Comparison of ENCODE assay signal across 18 cellular contexts in genomic region chr10:58350023-58350422, GRCh38. TPM values are rescaled to one million over a fixed set of nuclear protein-coding genes. Genes with fewer than 3 reads are reported as not detected.
DNase-seq lines count a peak whose midpoint lies in the region; ATAC-seq, FAIRE-seq and TF ChIP-seq lines count a peak whose summit lies in the region.
"Had no signal": no experiment of that assay in that cellular context is flagged by ENCODE, and none has a peak within 500 bp of the region (broad histone marks: within the 10 kb centered on the region; RNA-seq: fewer than 3 reads in every experiment).

No MANE protein-coding gene starts in this region.

- no peak overlapping the region for H3K4me2 ChIP-seq in mammary epithelial cell (ENCODE audit: insufficient read depth, low read depth, low read length)
- H3K4me2 ChIP-seq in K562 (ENCODE audit: insufficient read depth, low read length) = no peak overlapping the region

- H3K9me1 ChIP-seq in K562 (ENCODE audit: control insufficient read depth, insufficient read depth, low read length) = no peaks in the 10 kb centered on the region

- no peak overlapping the region for H3K4me3 ChIP-seq in mammary epithelial cell (replicated peaks in 1 of 3; ENCODE audit: insufficient read depth in 1 of 3, low read depth in 2 of 3, low read length in 3 of 3)
- no peak overlapping the region for H3K4me3 ChIP-seq in K562
- H3K4me3 ChIP-seq in neutrophil (ENCODE audit: low read depth in 1 of 2, low read length in 1 of 2) = peak overlapping the region; percentile 52 to 53
- H3K4me3 ChIP-seq: MG63, SJSA1 had no signal

- no peak for TF ChIP-seq POLR2A in K562 (conservative IDR thresholded peaks at IDR 0.05)

- no peak overlapping the region for H3K9ac ChIP-seq in mammary epithelial cell (ENCODE audit: insufficient read depth, low read length)
- no peak overlapping the region for H3K9ac ChIP-seq in K562 (ENCODE audit: insufficient read depth in 1 of 2, low read depth in 2 of 2, low read length in 2 of 2)

- no peak for TF ChIP-seq RAD21 in K562 (CRISPR knock-in tag; conservative IDR thresholded peaks at IDR 0.05 in 1 of 2, IDR thresholded peaks at IDR 0.05 in 1 of 2)

- H3K27ac ChIP-seq in mammary epithelial cell (ENCODE audit: insufficient read depth, low read depth, low read length) (no peak overlapping the region), K562 (ENCODE audit: extremely low read depth, low read depth, low read length) (no peak overlapping the region; the same call in 2 of the 3 replicates), neutrophil (peak overlapping the region; percentile 85)
- H3K27ac ChIP-seq: SJSA1 had no signal

- in situ Hi-C loops in mammary epithelial cell (cut with MboI; ENCODE audit: low sequenced_read_pairs in 2 of 2) (no loop called here), K562 (cut with MboI) (no loop called here)

- BruUV-seq in MCF 10A (replicated peaks; lab: Mats Ljungman, UMichigan) (no TSS peak), mammary epithelial cell (replicated peaks; lab: Mats Ljungman, UMichigan) (no TSS peak), K562 (replicated peaks; lab: Mats Ljungman, UMichigan) (no TSS peak)

- no peaks in the 10 kb centered on the region for H3K27me3 Mint-ChIP-seq in MCF 10A (ENCODE audit: insufficient read depth, unreplicated experiment)
- no peaks in the 10 kb centered on the region for H3K27me3 Mint-ChIP-seq in activated CD8-positive, alpha-beta T cell treated with anti-CD3 and anti-CD28 coated beads for 36 hours

- H3K36me3 Mint-ChIP-seq in MCF 10A (ENCODE audit: insufficient read depth, unreplicated experiment) = peaks cover 5% of the 10 kb centered on the region
- peaks cover 11% of the 10 kb centered on the region for H3K36me3 Mint-ChIP-seq in activated CD8-positive, alpha-beta T cell treated with anti-CD3 and anti-CD28 coated beads for 36 hours (ENCODE audit: low read depth)

- TF ChIP-seq EP300 in K562 (IDR thresholded peaks at IDR 0.05; ENCODE audit: low read length) = no peak

- no peak overlapping the region for H3K4me3 Mint-ChIP-seq in MCF 10A (ENCODE audit: unreplicated experiment)
- no peak overlapping the region for H3K4me3 Mint-ChIP-seq in activated CD8-positive, alpha-beta T cell treated with anti-CD3 and anti-CD28 coated beads for 36 hours

- no peaks in the 10 kb centered on the region for H4K20me1 ChIP-seq in mammary epithelial cell (ENCODE audit: insufficient read depth, low read length)
- no peaks in the 10 kb centered on the region for H4K20me1 ChIP-seq in K562 (replicated peaks; ENCODE audit: control insufficient read depth, insufficient read depth, low read length)

- CTCF ChIA-PET in MCF 10A (lab: Yijun Ruan, JAX) = interaction anchor here (0.9 to 1.6 kb wide), 5 partner anchors 10 to 172 kb away, joined by 3 to 6 read pairs (median 3); partner anchors contain the start of gene TFAM
- CTCF ChIA-PET in mammary epithelial cell (lab: Charles Lee; ENCODE audit: low non-redundant PET) = no interaction called here
- CTCF ChIA-PET in K562 (lab: Yijun Ruan, JAX; ENCODE audit: low intra/inter-chr PET ratio) = no interaction called here
- CTCF ChIA-PET in activated CD8-positive, alpha-beta T cell treated with anti-CD3 and anti-CD28 coated beads for 36 hours (lab: Charles Lee) = no interaction called here

- H3K4me1 ChIP-seq in mammary epithelial cell (ENCODE audit: insufficient read depth, low read length) (no peaks in the 10 kb centered on the region), K562 (replicated peaks in 1 of 2; ENCODE audit: control insufficient read depth in 2 of 2, insufficient read depth in 2 of 2, low read length in 2 of 2) (peaks cover 0 to 5% of the 10 kb centered on the region in 2 experiments; a peak in 2 of 5 replicates), neutrophil (ENCODE audit: control insufficient read depth in 1 of 2, insufficient read depth in 1 of 2, low read depth in 1 of 2, low read length in 1 of 2) (peaks cover 52 to 57% of the 10 kb centered on the region in 2 experiments)

- FAIRE-seq in K562 (lab: Jason Lieb, UNC) = peak; percentile 49

- peak overlapping the region; percentile 81 for H3K27ac Mint-ChIP-seq in MCF 10A (ENCODE audit: low read depth, unreplicated experiment)
- H3K27ac Mint-ChIP-seq in activated CD8-positive, alpha-beta T cell treated with anti-CD3 and anti-CD28 coated beads for 36 hours = no peak overlapping the region

- H3K36me3 ChIP-seq in mammary epithelial cell (ENCODE audit: insufficient read depth, low read length) = no peaks in the 10 kb centered on the region
- no peaks in the 10 kb centered on the region; the same call in 2 of the 3 replicates for H3K36me3 ChIP-seq in K562 (ENCODE audit: control insufficient read depth, insufficient read depth, low read length)
- no peaks in the 10 kb centered on the region for H3K36me3 ChIP-seq in neutrophil
- H3K36me3 ChIP-seq: MG63, SJSA1 had no signal

- DNase-seq in MCF 10A (ENCODE audit: unreplicated experiment) (no peak), mammary epithelial cell (no peak), K562 (ENCODE audit: extremely low read depth in 1 of 4, low spot score in 3 of 4) (no peak)
- DNase-seq in activated CD8-positive, alpha-beta T cell treated with anti-CD3 and anti-CD28 coated beads for 36 hours = no peak
- DNase-seq: 8988T, GDM1, Kasumi-1, MG63, NCI-H1092 treated with DMSO at 0.1 percent for 48 hours, NCI-H2029, NCI-H226, NCI-H510A treated with DMSO at 0.1 percent for 48 hours, NCI-H82 had no signal

- dilution Hi-C loops in mammary epithelial cell (cut with HindIII; ENCODE audit: low sequenced_read_pairs) = no loop called here

- H3K9me3 ChIP-seq in mammary epithelial cell (replicated peaks; ENCODE audit: insufficient read depth, low read length) = no peaks in the 10 kb centered on the region
- no peaks in the 10 kb centered on the region for H3K9me3 ChIP-seq in K562 (replicated peaks; ENCODE audit: control insufficient read depth, insufficient read depth, low read depth, low read length)
- no peaks in the 10 kb centered on the region for H3K9me3 ChIP-seq in neutrophil
- H3K9me3 ChIP-seq: MG63, SJSA1 had no signal

- no peaks in the 10 kb centered on the region for H3K9me3 Mint-ChIP-seq in MCF 10A (ENCODE audit: unreplicated experiment)
- no peaks in the 10 kb centered on the region for H3K9me3 Mint-ChIP-seq in activated CD8-positive, alpha-beta T cell treated with anti-CD3 and anti-CD28 coated beads for 36 hours

- no peak overlapping the region for H2AFZ ChIP-seq in mammary epithelial cell (ENCODE audit: low read depth, low read length)
- no peak overlapping the region for H2AFZ ChIP-seq in K562 (ENCODE audit: low read depth, low read length)

- intact Hi-C loops in MCF 10A (cut with micrococcal nuclease) = no loop called here
- intact Hi-C loops in mammary epithelial cell (cut with micrococcal nuclease) = no loop called here
- intact Hi-C loops in K562 (cut with micrococcal nuclease) = no loop called here
- intact Hi-C loops in activated CD8-positive, alpha-beta T cell treated with anti-CD3 and anti-CD28 coated beads for 36 hours (cut with micrococcal nuclease) = no loop called here

- ATAC-seq in K562 (no peak), HG03108 (IDR thresholded peaks at IDR 0.05; ENCODE audit: unreplicated experiment) (no peak), HG02642 (IDR thresholded peaks at IDR 0.05; ENCODE audit: poor library complexity, unreplicated experiment) (no peak)
- no peak for ATAC-seq in activated CD8-positive, alpha-beta T cell treated with anti-CD3 and anti-CD28 coated beads for 36 hours
- ATAC-seq: Right ventricle myocardium inferior had no signal

- peaks cover 7% of the 10 kb centered on the region for H3K4me1 Mint-ChIP-seq in MCF 10A (ENCODE audit: insufficient read depth, unreplicated experiment)
- peaks cover 36% of the 10 kb centered on the region for H3K4me1 Mint-ChIP-seq in activated CD8-positive, alpha-beta T cell treated with anti-CD3 and anti-CD28 coated beads for 36 hours (ENCODE audit: low read depth)

- POLR2A ChIA-PET in MCF 10A (lab: Yijun Ruan, JAX) (interaction anchor here (0.9 to 2.3 kb wide), 4 partner anchors 10 to 36 kb away, joined by 4 to 9 read pairs (median 8); partner anchors contain the start of genes TFAM and UBE2D1), K562 (lab: Yijun Ruan, JAX) (interaction anchor here (0.9 to 1.4 kb wide), 4 partner anchors 10 to 77 kb away, joined by 3 to 5 read pairs (median 4); partner anchors contain the start of gene UBE2D1)
- POLR2A ChIA-PET in activated CD8-positive, alpha-beta T cell treated with anti-CD3 and anti-CD28 coated beads for 36 hours (lab: Charles Lee) = interaction anchor here (0.8 kb wide), 1 partner anchor 15 kb away, joined by 3 read pairs; no protein-coding TSS in a partner anchor

- no peak for TF ChIP-seq CTCF in MCF 10A (IDR thresholded peaks at IDR 0.05; ENCODE audit: unreplicated experiment)
- TF ChIP-seq CTCF in mammary epithelial cell (conservative IDR thresholded peaks at IDR 0.05 in 1 of 2, IDR thresholded peaks at IDR 0.05 in 1 of 2; ENCODE audit: extremely low read depth in 1 of 2, insufficient read depth in 1 of 2, low read depth in 1 of 2, low read length in 2 of 2) = no peak
- no peak for TF ChIP-seq CTCF in K562 (IDR thresholded peaks at IDR 0.05 in 2 of 3, conservative IDR thresholded peaks at IDR 0.05 in 1 of 3; ENCODE audit: insufficient read depth in 2 of 3, low read depth in 1 of 3, low read length in 3 of 3)
- TF ChIP-seq CTCF in neutrophil (IDR thresholded peaks at IDR 0.05) = no peak
- TF ChIP-seq CTCF in activated CD8-positive, alpha-beta T cell treated with anti-CD3 and anti-CD28 coated beads for 36 hours (IDR thresholded peaks at IDR 0.05) = no peak

- H3K79me2 ChIP-seq in mammary epithelial cell (ENCODE audit: insufficient read depth, low read length) = peaks cover 57% of the 10 kb centered on the region
- peaks cover 24% of the 10 kb centered on the region for H3K79me2 ChIP-seq in K562 (ENCODE audit: control insufficient read depth, insufficient read depth, low read length)

- no peaks in the 10 kb centered on the region for H3K27me3 ChIP-seq in mammary epithelial cell (ENCODE audit: insufficient read depth, low read length)
- H3K27me3 ChIP-seq in K562 (ENCODE audit: control insufficient read depth in 2 of 2, insufficient read depth in 2 of 2, low read length in 2 of 2) = no peaks in the 10 kb centered on the region
- no peaks in the 10 kb centered on the region for H3K27me3 ChIP-seq in neutrophil
- H3K27me3 ChIP-seq: MG63, SJSA1 had no signal

- 100% methylated on average over 2 of the region's 2 CpGs for WGBS in mammary epithelial cell (ENCODE audit: low coverage, missing lambda C conversion rate)
- 70% methylated on average over 2 of the region's 2 CpGs for WGBS in K562 (ENCODE audit: insufficient coverage, low coverage, missing lambda C conversion rate)

RNA-seq across cellular contexts. Expression of gene UBE2D1, which starts 15.2 kb away (rescaled TPM):
- total RNA-seq in MCF 10A (2022) (12.2 and 14.7 TPM in 2 replicates), mammary epithelial cell (10 to 100 TPM; 13.9 to 15.5 TPM), K562 (2014; rRNA removed) (5.3 and 6.2 TPM in 2 replicates), K562 (2014; rRNA removed; fragmentation: Illumina TruSeq; extraction: Trizol) (15.8 and 18.3 TPM in 2 replicates), K562 (2015; rRNA removed; fragmentation: Illumina TruSeq; extraction: Trizol) (16.6 and 17.8 TPM in 2 replicates), K562 (2021) (12.3 and 13.8 TPM in 2 replicates)
- polyA plus RNA-seq in mammary epithelial cell (8.0 TPM), K562 (2011; rRNA removed) (18.9 and 24.4 TPM in 2 replicates), K562 (2014; fragmentation: Illumina TruSeq; extraction: Trizol) (9.9 and 13.5 TPM in 2 replicates), K562 (2014; fragmentation: Nextera tagmentation; extraction: Ambion mirVana) (1 to 10 TPM; 4.1 to 6.4 TPM), K562 (2014; rRNA removed) (7.9 and 9.0 TPM in 2 replicates)
- polyA minus RNA-seq in mammary epithelial cell = 4.6 TPM
- 4.9 and 17.0 TPM in 2 replicates for total RNA-seq in K562 (2011; cell fraction: chromatin; rRNA removed; ENCODE audit: low replicate concordance)
- 2.5 and 3.4 TPM in 2 replicates for total RNA-seq in K562 (2011; cell fraction: nucleolus; rRNA removed)
- total RNA-seq in K562 (2011; cell fraction: nucleoplasm; rRNA removed) = 7.3 and 15.3 TPM in 2 replicates
- polyA plus RNA-seq in K562 (2011; cell fraction: cytosol; rRNA removed) = 6.4 and 9.1 TPM in 2 replicates
- 7.4 and 12.5 TPM in 2 replicates for polyA plus RNA-seq in K562 (2011; cell fraction: nucleus; rRNA removed)
- polyA plus RNA-seq in K562 (2012) = 11.6 and 12.1 TPM in 2 replicates
- 9.0 and 9.5 TPM in 2 replicates for polyA minus RNA-seq in K562 (2011; rRNA and poly(A)+ RNA removed)
- 3.5 and 6.1 TPM in 2 replicates for polyA minus RNA-seq in K562 (2011; cell fraction: cytosol; rRNA and poly(A)+ RNA removed)
- 7.7 and 13.2 TPM in 2 replicates for polyA minus RNA-seq in K562 (2011; cell fraction: nucleus; rRNA and poly(A)+ RNA removed)
- 10 to 100 TPM; 12.1 to 12.8 TPM for total RNA-seq in activated CD8-positive, alpha-beta T cell treated with anti-CD3 and anti-CD28 coated beads for 36 hours

RNA-seq across cellular contexts. Expression of gene TFAM, which starts 35.2 kb away (rescaled TPM):
- total RNA-seq in MCF 10A (2022) (44.4 and 62.3 TPM in 2 replicates), mammary epithelial cell (10 to 100 TPM; 26.2 to 46.3 TPM), K562 (2014; rRNA removed) (130 and 174 TPM in 2 replicates), K562 (2014; rRNA removed; fragmentation: Illumina TruSeq; extraction: Trizol) (170 and 211 TPM in 2 replicates), K562 (2015; rRNA removed; fragmentation: Illumina TruSeq; extraction: Trizol) (153 and 155 TPM in 2 replicates), K562 (2021) (161 and 163 TPM in 2 replicates)
- polyA plus RNA-seq in mammary epithelial cell (23.6 TPM), K562 (2011; rRNA removed) (53.7 and 74.3 TPM in 2 replicates), K562 (2014; fragmentation: Illumina TruSeq; extraction: Trizol) (139 and 142 TPM in 2 replicates), K562 (2014; fragmentation: Nextera tagmentation; extraction: Ambion mirVana) (100 to 1,000 TPM; 175 to 227 TPM), K562 (2014; rRNA removed) (100 and 105 TPM in 2 replicates)
- polyA minus RNA-seq in mammary epithelial cell = 41.6 TPM
- total RNA-seq in K562 (2011; cell fraction: chromatin; rRNA removed; ENCODE audit: low replicate concordance) = 18.0 and 30.5 TPM in 2 replicates
- total RNA-seq in K562 (2011; cell fraction: nucleolus; rRNA removed) = 27.0 and 32.6 TPM in 2 replicates
- total RNA-seq in K562 (2011; cell fraction: nucleoplasm; rRNA removed) = 20.5 and 25.3 TPM in 2 replicates
- polyA plus RNA-seq in K562 (2011; cell fraction: cytosol; rRNA removed) = 42.4 and 46.0 TPM in 2 replicates
- polyA plus RNA-seq in K562 (2011; cell fraction: nucleus; rRNA removed) = 27.2 and 35.3 TPM in 2 replicates
- 78.0 and 146 TPM in 2 replicates for polyA plus RNA-seq in K562 (2012)
- polyA minus RNA-seq in K562 (2011; rRNA and poly(A)+ RNA removed) = 33.7 and 48.0 TPM in 2 replicates
- polyA minus RNA-seq in K562 (2011; cell fraction: cytosol; rRNA and poly(A)+ RNA removed) = 38.7 and 46.1 TPM in 2 replicates
- polyA minus RNA-seq in K562 (2011; cell fraction: nucleus; rRNA and poly(A)+ RNA removed) = 24.5 and 33.1 TPM in 2 replicates
- 100 to 1,000 TPM in 1 of 2 experiments, 10 to 100 TPM in 1; 97.3 to 116 TPM for total RNA-seq in activated CD8-positive, alpha-beta T cell treated with anti-CD3 and anti-CD28 coated beads for 36 hours

Comparison
In these comparisons a context has a peak if more than half of its experiments do, and no peak if none do; other contexts are left out.
1. H3K4me3 ChIP-seq: peak in neutrophil (2 of 2); none in mammary epithelial cell (0 of 3) and K562 (single experiment).